24 cellular contexts compared by ENCODE assay signal in genomic region chr20:50417484-50418235, GRCh38.
DNase-seq lines count a peak whose midpoint lies in the region; ATAC-seq, FAIRE-seq and TF ChIP-seq lines count a peak whose summit lies in the region.
"Had no signal": no experiment of that assay in that cellular context is flagged by ENCODE, and none has a peak within 500 bp of the region (broad histone marks: within the 10 kb centered on the region; RNA-seq: fewer than 3 reads in every experiment).

No MANE protein-coding gene starts in this region.

- no TSS peak for BruUV-seq in HepG2 (replicated peaks; lab: Mats Ljungman, UMichigan)

- H3K9me3 ChIP-seq in HepG2 (ENCODE audit: low read length) = no peaks in the 10 kb centered on the region
- H3K9me3 ChIP-seq in right lobe of liver = peaks cover 0 to 4% (median 0%) of the 10 kb centered on the region in 4 donors
- H3K9me3 ChIP-seq in breast epithelium = peaks cover 0 to 4% of the 10 kb centered on the region in 2 donors
- H3K9me3 ChIP-seq in psoas muscle = peaks cover 5% of the 10 kb centered on the region
- H3K9me3 ChIP-seq in uterus = no peaks in the 10 kb centered on the region
- H3K9me3 ChIP-seq in WERI-Rb-1 (ENCODE audit: severe bottlenecking) = peaks cover 15% of the 10 kb centered on the region

- no peak overlapping the region for H3K4me2 ChIP-seq in HepG2 (ENCODE audit: low read depth, low read length)

- H3K9ac ChIP-seq in HepG2 (ENCODE audit: insufficient read depth, low read depth, low read length) = no peak overlapping the region

- POLR2A ChIA-PET in HepG2 (lab: Yijun Ruan, JAX) = interaction anchor here (2.1 to 5.9 kb wide), 3 partner anchors 7 to 27 kb away, joined by 7 to 53 read pairs (median 13); no protein-coding TSS in a partner anchor

- no peak for FAIRE-seq in HepG2 (lab: Jason Lieb, UNC)
- FAIRE-seq: G401.6, GM19239 had no signal

- no peaks in the 10 kb centered on the region for H4K20me1 ChIP-seq in HepG2 (ENCODE audit: insufficient read depth, low read length)

- CTCF ChIA-PET in HepG2 (lab: Yijun Ruan, JAX; ENCODE audit: low intra/inter-chr PET ratio, low total read pairs) = no interaction called here

- ATAC-seq in HepG2 = no peak
- ATAC-seq in right lobe of liver = no peak
- ATAC-seq in psoas muscle = no peak
- ATAC-seq in HG02870 (IDR thresholded peaks at IDR 0.05; ENCODE audit: unreplicated experiment) = no peak
- ATAC-seq: foreskin keratinocyte had no signal

- H2AFZ ChIP-seq in HepG2 (ENCODE audit: low read length) = no peak overlapping the region

- in situ Hi-C loops in HepG2 (cut with HindIII; ENCODE audit: extremely low pct_ligation_motif_present, low pct_unique_long_range_greater_than_20kb) = no loop called here

- H3K36me3 ChIP-seq in HepG2 (replicated peaks in 1 of 2; ENCODE audit: control insufficient read depth in 1 of 2, insufficient read depth in 2 of 2, low read length in 2 of 2) = no peaks in the 10 kb centered on the region
- H3K36me3 ChIP-seq in right lobe of liver = no peaks in the 10 kb centered on the region
- no peaks in the 10 kb centered on the region for H3K36me3 ChIP-seq in breast epithelium
- H3K36me3 ChIP-seq in psoas muscle (ENCODE audit: insufficient read depth in 1 of 2, low read depth in 1 of 2) = no peaks in the 10 kb centered on the region
- no peaks in the 10 kb centered on the region for H3K36me3 ChIP-seq in uterus
- H3K36me3 ChIP-seq in WERI-Rb-1 = no peaks in the 10 kb centered on the region
- H3K36me3 ChIP-seq: cardiac muscle cell had no signal

- 48% methylated on average over 6 of the region's 6 CpGs for WGBS in HepG2 (ENCODE audit: low lambda C conversion rate)
- 78% methylated on average over 5 of the region's 6 CpGs for WGBS in right lobe of liver (ENCODE audit: insufficient coverage, low coverage, low lambda C conversion rate, missing lambda C conversion rate)
- WGBS in psoas muscle, 3 donors = 91 to 92% (median 91%) methylated on average over 6 of the region's 6 CpGs

- TF ChIP-seq CTCF in HepG2 (CRISPR knock-in tag; IDR thresholded peaks at IDR 0.05) = no peak
- TF ChIP-seq CTCF in right lobe of liver (IDR thresholded peaks at IDR 0.05) = no peak
- no peak for TF ChIP-seq CTCF in breast epithelium (IDR thresholded peaks at IDR 0.05)
- TF ChIP-seq CTCF in psoas muscle (IDR thresholded peaks at IDR 0.05) = no peak
- TF ChIP-seq CTCF in uterus (IDR thresholded peaks at IDR 0.05) = no peak
- TF ChIP-seq CTCF in WERI-Rb-1 (IDR thresholded peaks at IDR 0.05; ENCODE audit: low read depth, low read length) = no peak

- TF ChIP-seq POLR2A in HepG2 (IDR thresholded peaks at IDR 0.05; ENCODE audit: insufficient read depth in 1 of 2, low read depth in 2 of 2, low read length in 2 of 2) (no peak), right lobe of liver (IDR thresholded peaks at IDR 0.05) (no peak), breast epithelium (IDR thresholded peaks at IDR 0.05) (no peak), uterus (IDR thresholded peaks at IDR 0.05) (no peak)

- no peak for TF ChIP-seq RAD21 in HepG2 (CRISPR knock-in tag; IDR thresholded peaks at IDR 0.05)

- intact Hi-C loops in HepG2 (cut with micrococcal nuclease; ENCODE audit: unreplicated experiment) (no loop called here), right lobe of liver (cut with DNase I) (no loop called here), breast epithelium (cut with DNase I; ENCODE audit: low total_unique reads) (no loop called here), psoas muscle (cut with DNase I) (no loop called here), uterus (cut with DNase I; ENCODE audit: low total_unique reads) (no loop called here)

- peak; percentile 45 for DNase-seq in HepG2 (ENCODE audit: low spot score)
- DNase-seq in right lobe of liver = no peak
- no peak for DNase-seq in breast epithelium (ENCODE audit: low spot score in 2 of 2)
- DNase-seq in psoas muscle = no peak
- no peak for DNase-seq in uterus
- no peak for DNase-seq in WERI-Rb-1
- no peak for DNase-seq in DMS 273 (lab: John Stamatoyannopoulos, UW; ENCODE audit: unreplicated experiment)
- DNase-seq: activated CD4-positive, alpha-beta T cell treated with anti-CD3 and anti-CD28 coated beads, Interleukin-2, amount 10 ng/mL, durations not matched to agents 24 days and 14 days; DMS 273 treated with DMSO at 0.1 percent for 48 hours; foreskin keratinocyte; islet precursor cell; KBM-7; mesendoderm; NCI-H187; NCI-H2227 treated with DMSO at 0.1 percent for 48 hours; NCI-H774; SHP77 treated with DMSO at 0.1 percent for 48 hours; substantia nigra; T-helper 1 cell had no signal

- H3K4me3 ChIP-seq in HepG2 (replicated peaks in 1 of 3; ENCODE audit: insufficient read depth in 1 of 3, low read depth in 2 of 3, low read length in 3 of 3) (no peak overlapping the region), right lobe of liver (no peak overlapping the region), breast epithelium (no peak overlapping the region), psoas muscle (no peak overlapping the region), uterus (no peak overlapping the region), WERI-Rb-1 (ENCODE audit: low read depth, low read length) (no peak overlapping the region)
- H3K4me3 ChIP-seq: cardiac muscle cell had no signal

- TF ChIP-seq EP300 in HepG2 (IDR thresholded peaks at IDR 0.05; ENCODE audit: low read depth in 2 of 2, low read length in 2 of 2) (no peak), HepG2 (CRISPR knock-in tag; IDR thresholded peaks at IDR 0.05; ENCODE audit: borderline replicate concordance) (no peak)

- no peaks in the 10 kb centered on the region for H3K79me2 ChIP-seq in HepG2 (ENCODE audit: insufficient read depth, low read length)

- H3K27ac ChIP-seq in HepG2 (ENCODE audit: extremely low read length, insufficient read depth, low read length) (no peak overlapping the region), right lobe of liver (peak overlapping the region in 1 of 3 donors; percentile 96), breast epithelium (peak overlapping the region; percentile 98), psoas muscle (peak overlapping the region; percentile 98), uterus (peak overlapping the region; percentile 95 to 100), WERI-Rb-1 (no peak overlapping the region)
- H3K27ac ChIP-seq: cardiac muscle cell, epithelial cell of prostate, foreskin keratinocyte had no signal

- peaks cover 86% of the 10 kb centered on the region for H3K4me1 ChIP-seq in HepG2 (ENCODE audit: insufficient read depth, low read length)
- H3K4me1 ChIP-seq in right lobe of liver = peaks cover 0 to 42% (median 15%) of the 10 kb centered on the region in 4 donors
- peaks cover 17 to 21% of the 10 kb centered on the region in 2 donors for H3K4me1 ChIP-seq in breast epithelium
- peaks cover 39% of the 10 kb centered on the region for H3K4me1 ChIP-seq in psoas muscle
- H3K4me1 ChIP-seq in uterus = peaks cover 0 to 20% of the 10 kb centered on the region in 2 donors

- no peaks in the 10 kb centered on the region for H3K27me3 ChIP-seq in HepG2 (ENCODE audit: control insufficient read depth in 1 of 2, insufficient read depth in 2 of 2, low read length in 2 of 2)
- H3K27me3 ChIP-seq in right lobe of liver = no peaks in the 10 kb centered on the region
- H3K27me3 ChIP-seq in breast epithelium = no peaks in the 10 kb centered on the region
- no peaks in the 10 kb centered on the region for H3K27me3 ChIP-seq in psoas muscle (ENCODE audit: insufficient read depth in 3 of 3, low read length in 2 of 3)
- no peaks in the 10 kb centered on the region for H3K27me3 ChIP-seq in uterus
- H3K27me3 ChIP-seq in WERI-Rb-1 (ENCODE audit: insufficient read depth, low read depth, severe bottlenecking) = no peaks in the 10 kb centered on the region
- H3K27me3 ChIP-seq: cardiac muscle cell, foreskin keratinocyte had no signal

TF ChIP-seq in HepG2, 621 proteins besides CTCF, POLR2A, EP300 and RAD21 (continues in another document):
- TF ChIP-seq RXRB (CRISPR knock-in tag; IDR thresholded peaks at IDR 0.05; ENCODE audit: borderline replicate concordance) (peak; percentile 46; the same call in 1 of the 2 replicates), MEF2D (CRISPR knock-in tag; IDR thresholded peaks at IDR 0.05) (no peak), ZNF350 (CRISPR knock-in tag; IDR thresholded peaks at IDR 0.05; ENCODE audit: borderline replicate concordance, low read depth) (peak; percentile 25; the same call in 1 of the 2 replicates), ATF2 (CRISPR knock-in tag; IDR thresholded peaks at IDR 0.05) (0 out of 2 replicates have a peak, but pooled peaks have one; percentile 32), ZNF232 (CRISPR knock-in tag; IDR thresholded peaks at IDR 0.05; ENCODE audit: borderline replicate concordance) (peak; percentile 49; the same call in 1 of the 2 replicates), NFKB2 (CRISPR knock-in tag; IDR thresholded peaks at IDR 0.05; ENCODE audit: borderline replicate concordance) (no peak), NFIB (CRISPR knock-in tag; IDR thresholded peaks at IDR 0.05; ENCODE audit: borderline replicate concordance) (0 out of 2 replicates have a peak, but pooled peaks have one; percentile 63)

Comparison
In these comparisons a context has a peak if more than half of its experiments do, and no peak if none do; other contexts are left out.
1. H3K27ac ChIP-seq: peak in breast epithelium (2 of 2), psoas muscle (single experiment) and uterus (2 of 2); none in HepG2 (single experiment) and WERI-Rb-1 (single experiment).